ENCODE assay signal across 8 cellular contexts in the genomic region with DNA sequence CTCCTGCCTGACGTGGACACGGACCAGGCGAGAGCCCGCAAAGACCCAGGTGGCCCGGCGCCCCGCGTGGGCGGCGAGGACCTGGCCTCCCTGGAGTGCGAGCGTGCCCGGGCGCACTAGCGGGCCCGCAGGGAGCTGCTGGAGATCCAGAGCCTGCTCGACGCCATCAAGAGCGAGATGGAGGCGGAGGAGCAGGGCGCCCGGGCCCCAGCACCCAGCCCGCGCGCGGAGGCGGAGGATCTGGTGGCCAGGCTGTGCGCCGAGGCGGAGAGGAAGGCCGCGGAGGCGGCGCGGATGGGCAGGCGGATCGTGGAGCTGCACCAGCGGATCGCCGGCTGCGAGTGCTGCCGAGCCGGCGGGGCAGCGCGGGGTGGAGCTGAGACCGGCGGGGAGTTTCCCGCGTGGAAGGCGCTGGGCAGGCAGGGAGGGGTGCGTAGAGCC. TPM values are rescaled to one million over a fixed set of nuclear protein-coding genes. Genes with fewer than 3 reads are reported as not detected.
DNase-seq lines count a peak whose midpoint lies in the region; ATAC-seq and TF ChIP-seq lines count a peak whose summit lies in the region.

No MANE protein-coding gene starts in this region.

- H2AK9ac ChIP-seq in IMR-90 (replicated peaks; ENCODE audit: low read depth, low read length, poor library complexity): peak overlapping the region; percentile 63

- H3K36me3 ChIP-seq in IMR-90 (ENCODE audit: control insufficient read depth, insufficient read depth, low read length) (no peaks in the 10 kb centered on the region), hepatocyte (replicated peaks; ENCODE audit: insufficient read depth, low read depth) (no peaks in the 10 kb centered on the region), spleen (no peaks in the 10 kb centered on the region)

- H4K20me1 ChIP-seq in IMR-90 (ENCODE audit: insufficient read depth, low read length) (no peaks in the 10 kb centered on the region), hepatocyte (ENCODE audit: insufficient read depth, poor library complexity, severe bottlenecking) (no peaks in the 10 kb centered on the region)

- ATAC-seq in IMR-90 (ENCODE audit: low read depth): peak; percentile 90
- no peak for ATAC-seq in HG03095 (IDR thresholded peaks at IDR 0.05; ENCODE audit: unreplicated experiment)
- no peak for ATAC-seq in HG02588 (IDR thresholded peaks at IDR 0.05; ENCODE audit: unreplicated experiment)
- no peak for ATAC-seq in GM19328 (IDR thresholded peaks at IDR 0.05; ENCODE audit: unreplicated experiment)

- POLR2A ChIA-PET in IMR-90 (lab: Charles Lee; ENCODE audit: unreplicated experiment): no interaction called here

- peak overlapping the region; percentile 74 for H3K4me2 ChIP-seq in IMR-90 (ENCODE audit: low read depth, low read length)
- peak overlapping the region; percentile 85 for H3K4me2 ChIP-seq in hepatocyte

- H3K27ac ChIP-seq in IMR-90 (ENCODE audit: insufficient read depth, low read length) (no peak overlapping the region), hepatocyte (no peak overlapping the region), spleen (peak overlapping the region; percentile 16 to 91 (median 78))

- no peak for TF ChIP-seq RAD21 in IMR-90 (IDR thresholded peaks at IDR 0.05; ENCODE audit: low read length)

- H3K79me1 ChIP-seq in IMR-90 (ENCODE audit: low read depth in 1 of 2, low read length in 2 of 2): no peaks in the 10 kb centered on the region

- H4K8ac ChIP-seq in IMR-90 (ENCODE audit: low read depth in 2 of 2, low read length in 2 of 2): peak overlapping the region in 1 of 2 experiments; percentile 68; a peak in 2 of 4 replicates

- H3K4me1 ChIP-seq in IMR-90 (ENCODE audit: control insufficient read depth, insufficient read depth, low read length) (no peaks in the 10 kb centered on the region), hepatocyte (ENCODE audit: insufficient read depth) (no peaks in the 10 kb centered on the region), spleen (peaks cover 0 to 27% (median 21%) of the 10 kb centered on the region in 6 donors)

- TF ChIP-seq CTCF in IMR-90 (conservative IDR thresholded peaks at IDR 0.05; ENCODE audit: low read depth, low read length): no peak
- no peak for TF ChIP-seq CTCF in hepatocyte (IDR thresholded peaks at IDR 0.05; ENCODE audit: poor library complexity)
- TF ChIP-seq CTCF in spleen (IDR thresholded peaks at IDR 0.05 in 8 of 11, conservative IDR thresholded peaks at IDR 0.05 in 3 of 11): no peak

- H4K5ac ChIP-seq in IMR-90 (ENCODE audit: low read depth, low read length): no peak overlapping the region

- H3K9me2 ChIP-seq in hepatocyte (replicated peaks; ENCODE audit: insufficient read depth): no peaks in the 10 kb centered on the region

- BruUV-seq in IMR-90 (replicated peaks; lab: Mats Ljungman, UMichigan): no TSS peak

- H2AFZ ChIP-seq in IMR-90 (replicated peaks; ENCODE audit: low read length, poor library complexity) (peak overlapping the region; percentile 85), hepatocyte (peak overlapping the region; percentile 83)

- H3K9ac ChIP-seq in IMR-90 (ENCODE audit: low read depth, low read length): 0 out of 2 replicates have a peak overlapping the region, but pooled peaks have one; percentile 16

- DNase-seq in IMR-90: peak; percentile 28
- peak; percentile 68 for DNase-seq in activated naive CD8-positive, alpha-beta T cell treated with anti-CD3 and anti-CD28 coated beads for 36 hours
- peak; percentile 54 for DNase-seq in hepatocyte (ENCODE audit: low spot score)
- peak; percentile 88 for DNase-seq in spleen
- no peak for DNase-seq in NCI-H2196 (lab: John Stamatoyannopoulos, UW; ENCODE audit: unreplicated experiment)

- peaks cover 25% of the 10 kb centered on the region for H3K27me3 Mint-ChIP-seq in activated naive CD8-positive, alpha-beta T cell treated with anti-CD3 and anti-CD28 coated beads for 36 hours

- in situ Hi-C loops in IMR-90 (cut with MboI; ENCODE audit: low sequenced_read_pairs): no loop called here

- no peak overlapping the region for H3K56ac ChIP-seq in IMR-90 (ENCODE audit: extremely low read depth, insufficient read depth, low read length)

- no peak overlapping the region for H3K27ac Mint-ChIP-seq in activated naive CD8-positive, alpha-beta T cell treated with anti-CD3 and anti-CD28 coated beads for 36 hours

- no peak overlapping the region for H2BK15ac ChIP-seq in IMR-90 (ENCODE audit: low read depth, low read length)

- H3K4me1 Mint-ChIP-seq in activated naive CD8-positive, alpha-beta T cell treated with anti-CD3 and anti-CD28 coated beads for 36 hours: peaks cover 4% of the 10 kb centered on the region

- no peaks in the 10 kb centered on the region for H3K36me3 Mint-ChIP-seq in activated naive CD8-positive, alpha-beta T cell treated with anti-CD3 and anti-CD28 coated beads for 36 hours

- H4K91ac ChIP-seq in IMR-90 (ENCODE audit: insufficient read depth, low read depth, low read length): no peak overlapping the region; the same call in 1 of the 2 replicates

- H3K4me3 ChIP-seq in IMR-90 (ENCODE audit: insufficient read depth, low read depth, low read length) (0 out of 2 replicates have a peak overlapping the region, but pooled peaks have one; percentile 15), hepatocyte (peak overlapping the region; percentile 29), spleen (peak overlapping the region; percentile 22 to 68 (median 38))

- CTCF ChIA-PET in IMR-90 (lab: Yijun Ruan, JAX): no interaction called here

- H2BK120ac ChIP-seq in IMR-90 (ENCODE audit: low read depth, low read length): no peak overlapping the region

- H3K18ac ChIP-seq in IMR-90 (ENCODE audit: low read depth, low read length): no peak overlapping the region

- no peak overlapping the region for H2BK20ac ChIP-seq in IMR-90 (ENCODE audit: low read depth, low read length)

- H3K27me3 ChIP-seq in IMR-90 (ENCODE audit: control insufficient read depth, insufficient read depth, low read length) (peaks cover 10% of the 10 kb centered on the region), hepatocyte (no peaks in the 10 kb centered on the region), spleen (replicated peaks in 1 of 7) (peaks cover 0 to 47% (median 5%) of the 10 kb centered on the region in 7 donors)

- no peak overlapping the region for H3K14ac ChIP-seq in IMR-90 (replicated peaks; ENCODE audit: low read depth, low read length)

- no peak overlapping the region for H2BK5ac ChIP-seq in IMR-90 (ENCODE audit: low read depth, low read length, poor library complexity, severe bottlenecking)

- intact Hi-C loops in IMR-90 (cut with micrococcal nuclease) (no loop called here), spleen (cut with DNase I; ENCODE audit: low total_unique reads) (no loop called here)

- H3K9me3 Mint-ChIP-seq in activated naive CD8-positive, alpha-beta T cell treated with anti-CD3 and anti-CD28 coated beads for 36 hours: peaks cover 5% of the 10 kb centered on the region

- dilution Hi-C loops in IMR-90 (cut with HindIII; ENCODE audit: low sequenced_read_pairs, unreplicated experiment): no loop called here

- H2AK5ac ChIP-seq in IMR-90 (ENCODE audit: low read depth, low read length): no peak overlapping the region

- peak overlapping the region; percentile 59 for H3K23ac ChIP-seq in IMR-90 (ENCODE audit: low read depth, low read length)

- TF ChIP-seq POLR2A in IMR-90 (IDR thresholded peaks at IDR 0.05; ENCODE audit: low read depth, low read length) (no peak), spleen (IDR thresholded peaks at IDR 0.05) (no peak)

- peak overlapping the region; percentile 59 for H3K4me3 Mint-ChIP-seq in activated naive CD8-positive, alpha-beta T cell treated with anti-CD3 and anti-CD28 coated beads for 36 hours

- H3K9me3 ChIP-seq in IMR-90 (ENCODE audit: control insufficient read depth, insufficient read depth, low read length) (no peaks in the 10 kb centered on the region), hepatocyte (ENCODE audit: low read depth) (no peaks in the 10 kb centered on the region), spleen (no peaks in the 10 kb centered on the region)

- no peak overlapping the region for H3K4ac ChIP-seq in IMR-90 (ENCODE audit: low read depth, low read length)

- no peaks in the 10 kb centered on the region for H3K9me1 ChIP-seq in IMR-90 (ENCODE audit: insufficient read depth, low read length)

- WGBS in IMR-90 (ENCODE audit: extremely low coverage in 2 of 2, insufficient read length in 1 of 2), 2 experiments: 68% methylated on average over 3 of the region's 52 CpGs; no CpG with 5 or more reads in 1 of the 2 experiments
- 23% methylated on average over 50 of the region's 52 CpGs for WGBS in hepatocyte (ENCODE audit: low lambda C conversion rate, missing lambda C conversion rate)
- WGBS in spleen, 5 donors: 2 to 12% (median 5%) methylated on average over 25 to 52 of the region's 52 CpGs

- H3K79me2 ChIP-seq in hepatocyte: no peaks in the 10 kb centered on the region

RNA-seq across cellular contexts. Expression of gene MRFAP1, which starts 18.2 kb away (rescaled TPM):
- total RNA-seq in IMR-90 (2012; rRNA removed): 65.4 and 131 TPM in 2 replicates
- 268 and 279 TPM in 2 replicates for polyA plus RNA-seq in IMR-90 (2012; rRNA removed)
- 176 and 281 TPM in 2 replicates for polyA plus RNA-seq in IMR-90 (2012; cell fraction: cytosol; rRNA removed)
- polyA plus RNA-seq in IMR-90 (2012; cell fraction: nucleus; rRNA removed; ENCODE audit: low replicate concordance): 72.6 and 119 TPM in 2 replicates
- 100 to 1,000 TPM; 107 to 109 TPM for total RNA-seq in activated naive CD8-positive, alpha-beta T cell treated with anti-CD3 and anti-CD28 coated beads for 36 hours
- total RNA-seq in hepatocyte: 221 and 238 TPM in 2 replicates
- polyA plus RNA-seq in hepatocyte: 225 and 256 TPM in 2 replicates
- total RNA-seq in spleen: 100 to 1,000 TPM; 181 to 265 (median 227) TPM
- polyA plus RNA-seq in spleen: 100 to 1,000 TPM; 133 to 299 (median 191) TPM

RNA-seq across cellular contexts. Expression of gene S100P, which starts 35.0 kb away (rescaled TPM):
- total RNA-seq in IMR-90 (2012; rRNA removed) (not detected in 2 replicates), hepatocyte (9.2 and 36.6 TPM in 2 replicates), spleen (100 to 1,000 TPM in 2 of 7 donors, 10 to 100 TPM in 5; 17.1 to 162 (median 34.9) TPM)
- polyA plus RNA-seq in IMR-90 (2012; rRNA removed) (not detected in 2 replicates), hepatocyte (51.6 and 99.1 TPM in 2 replicates), spleen (10 to 100 TPM in 1 of 3 donors, 1 to 10 TPM in 2; 3.5 to 15.3 (median 8.8) TPM)
- polyA plus RNA-seq in IMR-90 (2012; cell fraction: cytosol; rRNA removed): not detected in 2 replicates
- polyA plus RNA-seq in IMR-90 (2012; cell fraction: nucleus; rRNA removed; ENCODE audit: low replicate concordance): 0.06 TPM in 1 of 2 replicates, not detected in the other
- 1 to 10 TPM in 1 of 2 experiments, under 1 TPM in 1; 0.37 to 2.5 TPM for total RNA-seq in activated naive CD8-positive, alpha-beta T cell treated with anti-CD3 and anti-CD28 coated beads for 36 hours

RNA-seq across cellular contexts. Expression of gene MRFAP1L1, which starts 51.0 kb away (rescaled TPM):
- 31.7 and 64.2 TPM in 2 replicates for total RNA-seq in IMR-90 (2012; rRNA removed)
- polyA plus RNA-seq in IMR-90 (2012; rRNA removed): 41.7 and 47.0 TPM in 2 replicates
- 21.2 and 35.5 TPM in 2 replicates for polyA plus RNA-seq in IMR-90 (2012; cell fraction: cytosol; rRNA removed)
- 7.2 and 19.4 TPM in 2 replicates for polyA plus RNA-seq in IMR-90 (2012; cell fraction: nucleus; rRNA removed; ENCODE audit: low replicate concordance)
- total RNA-seq in activated naive CD8-positive, alpha-beta T cell treated with anti-CD3 and anti-CD28 coated beads for 36 hours: 10 to 100 TPM; 41.4 to 42.5 TPM
- total RNA-seq in hepatocyte: 84.9 and 86.4 TPM in 2 replicates
- polyA plus RNA-seq in hepatocyte: 55.1 and 60.8 TPM in 2 replicates
- total RNA-seq in spleen: 10 to 100 TPM; 45.6 to 96.9 (median 57.1) TPM
- polyA plus RNA-seq in spleen: 10 to 100 TPM; 50.6 to 74.2 (median 67.7) TPM

RNA-seq across cellular contexts. Expression of gene BLOC1S4, which starts 57.3 kb away (rescaled TPM):
- 8.8 and 13.3 TPM in 2 replicates for total RNA-seq in IMR-90 (2012; rRNA removed)
- 22.1 and 24.2 TPM in 2 replicates for polyA plus RNA-seq in IMR-90 (2012; rRNA removed)
- 7.3 and 27.7 TPM in 2 replicates for polyA plus RNA-seq in IMR-90 (2012; cell fraction: cytosol; rRNA removed)
- 8.6 and 17.4 TPM in 2 replicates for polyA plus RNA-seq in IMR-90 (2012; cell fraction: nucleus; rRNA removed; ENCODE audit: low replicate concordance)
- total RNA-seq in activated naive CD8-positive, alpha-beta T cell treated with anti-CD3 and anti-CD28 coated beads for 36 hours: 10 to 100 TPM; 19.4 to 21.0 TPM
- total RNA-seq in hepatocyte: 29.4 and 33.3 TPM in 2 replicates
- 50.1 and 60.0 TPM in 2 replicates for polyA plus RNA-seq in hepatocyte
- 10 to 100 TPM; 13.4 to 24.2 (median 16.7) TPM for total RNA-seq in spleen
- 10 to 100 TPM; 19.6 to 22.8 (median 20.3) TPM for polyA plus RNA-seq in spleen

Comparison
In these comparisons a context has a peak if more than half of its experiments do, and no peak if none do; other contexts are left out.
1. H3K27ac ChIP-seq: peak in spleen (8 of 8); none in IMR-90 (single experiment) and hepatocyte (single experiment).
2. Peak in every context shown above with its lines, with median percentiles within 50 percentile points of each other: H3K4me3 ChIP-seq.